Comparison of ENCODE assay signal across 17 cellular contexts in genomic region chr3:121719423-121719822, GRCh38. TPM values are rescaled to one million over a fixed set of nuclear protein-coding genes. Genes with fewer than 3 reads are reported as not detected.
DNase-seq lines count a peak whose midpoint lies in the region; ATAC-seq, FAIRE-seq and TF ChIP-seq lines count a peak whose summit lies in the region.
"Had no signal": no experiment of that assay in that cellular context is flagged by ENCODE, and none has a peak within 500 bp of the region (broad histone marks: within the 10 kb centered on the region; RNA-seq: fewer than 3 reads in every experiment).

No MANE protein-coding gene starts in this region.

- peak; percentile 1 for DNase-seq in COLO668 (lab: John Stamatoyannopoulos, UW; ENCODE audit: unreplicated experiment)
- DNase-seq in GM18507 (ENCODE audit: extremely low spot score, insufficient read length, low read depth) = no peak
- DNase-seq in T-helper 17 cell = no peak
- no peak for DNase-seq in pancreas
- no peak for DNase-seq in DMS153 treated with DMSO at 0.1 percent for 48 hours (lab: John Stamatoyannopoulos, UW; ENCODE audit: unreplicated experiment)
- no peak for DNase-seq in osteoblast (ENCODE audit: insufficient read length, low spot score, missing footprints)
- no peak for DNase-seq in KBM-7
- DNase-seq: BE2C; CD8-positive, alpha-beta memory T cell; DMS79 treated with DMSO at 0.1 percent for 48 hours; EL; HCEC 1CT had no signal

- H3K36me3 ChIP-seq in pancreas = peaks cover 2 to 90% (median 27%) of the 10 kb centered on the region in 3 donors
- H3K36me3 ChIP-seq in osteoblast (ENCODE audit: insufficient read depth, low read length) = peaks cover 71% of the 10 kb centered on the region

- H3K27me3 ChIP-seq in pancreas (no peaks in the 10 kb centered on the region), osteoblast (ENCODE audit: insufficient read depth, low read length) (no peaks in the 10 kb centered on the region)
- H3K27me3 ChIP-seq: BE2C had no signal

- intact Hi-C loops in pancreas (cut with DNase I) = no loop called here

- H3K79me2 ChIP-seq in osteoblast (ENCODE audit: insufficient read depth, low read length) = peaks cover 2% of the 10 kb centered on the region

- TF ChIP-seq CTCF in pancreas (IDR thresholded peaks at IDR 0.05) (no peak), osteoblast (IDR thresholded peaks at IDR 0.05; ENCODE audit: extremely low read depth, low read depth, low read length) (no peak)

- H3K4me1 ChIP-seq in pancreas (no peaks in the 10 kb centered on the region), osteoblast (ENCODE audit: insufficient read depth, low read length) (peaks cover 4% of the 10 kb centered on the region)
- H3K4me1 ChIP-seq: BE2C had no signal

- H3K27ac Mint-ChIP-seq in T-helper 17 cell = peak overlapping the region; percentile 78

- H3K27ac ChIP-seq in pancreas (no peak overlapping the region), osteoblast (ENCODE audit: low read depth, low read length) (no peak overlapping the region)
- H3K27ac ChIP-seq: A549, C4-2B, HL-60 had no signal

- H3K4me1 Mint-ChIP-seq in T-helper 17 cell = peaks cover 22% of the 10 kb centered on the region

- no peaks in the 10 kb centered on the region for H3K9me3 ChIP-seq in T-helper 17 cell (ENCODE audit: control insufficient read depth, low read length, poor library complexity, severe bottlenecking)
- H3K9me3 ChIP-seq in pancreas = no peaks in the 10 kb centered on the region
- no peaks in the 10 kb centered on the region for H3K9me3 ChIP-seq in osteoblast (ENCODE audit: low read depth, low read length)
- H3K9me3 ChIP-seq: A549, BE2C had no signal

- no peak overlapping the region for H3K4me3 ChIP-seq in pancreas
- H3K4me3 ChIP-seq in osteoblast (ENCODE audit: insufficient read depth, low read length) = no peak overlapping the region
- H3K4me3 ChIP-seq: A549, K562 had no signal

- H3K4me3 Mint-ChIP-seq in T-helper 17 cell = no peak overlapping the region

- ATAC-seq in T-helper 17 cell = no peak
- ATAC-seq in pancreas = no peak
- ATAC-seq: A549, K562 had no signal

- no peak overlapping the region for H3K4me2 ChIP-seq in osteoblast (ENCODE audit: insufficient read depth, low read length)
- H3K4me2 ChIP-seq: A549 had no signal

- H3K27me3 Mint-ChIP-seq in T-helper 17 cell = no peaks in the 10 kb centered on the region
- H3K27me3 Mint-ChIP-seq: CD8-positive, alpha-beta memory T cell had no signal

- in situ Hi-C loops in KBM-7 (cut with MboI; ENCODE audit: low pct_unique_long_range_greater_than_20kb, low sequenced_read_pairs) = no loop called here

- 76 to 83% methylated on average over 5 of the region's 5 CpGs for WGBS in pancreas, 2 donors

- peaks cover 25% of the 10 kb centered on the region for H3K36me3 Mint-ChIP-seq in T-helper 17 cell (ENCODE audit: low read depth)

- H4K20me1 ChIP-seq in osteoblast (ENCODE audit: insufficient read depth, low read length) = peaks cover 4% of the 10 kb centered on the region

- H2AFZ ChIP-seq in osteoblast (ENCODE audit: low read length) = no peak overlapping the region

- FAIRE-seq in GM18507 (lab: Jason Lieb, UNC) (peak; percentile 33), pancreas (lab: Jason Lieb, UNC) (peak; percentile 20)
- FAIRE-seq: GM12891, K562 had no signal

RNA-seq across cellular contexts. Expression of gene GOLGB1, which starts 30.1 kb away (rescaled TPM):
- total RNA-seq in T-helper 17 cell (10 to 100 TPM; 56.1 to 66.9 TPM), pancreas (10 to 100 TPM; 32.9 to 45.0 (median 37.5) TPM), osteoblast (62.2 and 70.6 TPM in 2 replicates)
- 10 to 100 TPM; 18.9 to 28.9 TPM for polyA plus RNA-seq in pancreas

RNA-seq across cellular contexts. Expression of gene HCLS1, which starts 58.7 kb away (rescaled TPM):
- total RNA-seq in T-helper 17 cell (100 to 1,000 TPM; 277 to 292 TPM), pancreas (10 to 100 TPM in 3 of 6 donors, 1 to 10 TPM in 3; 1.3 to 28.3 (median 9.1) TPM), osteoblast (2.9 and 4.1 TPM in 2 replicates)
- polyA plus RNA-seq in pancreas = 1 to 10 TPM; 8.1 to 8.7 TPM

Comparison
In these comparisons a context has a peak if more than half of its experiments do, and no peak if none do; other contexts are left out.
1. RNA of gene HCLS1, which starts 58.7 kb away (total RNA-seq): 277 to 292 TPM in T-helper 17 cell; 1.3 to 28.3 TPM in pancreas and 2.9 to 4.1 TPM in osteoblast; every median in the first group is over 4 times any median in the second.